16 cellular contexts compared by ENCODE assay signal in the genomic region with DNA sequence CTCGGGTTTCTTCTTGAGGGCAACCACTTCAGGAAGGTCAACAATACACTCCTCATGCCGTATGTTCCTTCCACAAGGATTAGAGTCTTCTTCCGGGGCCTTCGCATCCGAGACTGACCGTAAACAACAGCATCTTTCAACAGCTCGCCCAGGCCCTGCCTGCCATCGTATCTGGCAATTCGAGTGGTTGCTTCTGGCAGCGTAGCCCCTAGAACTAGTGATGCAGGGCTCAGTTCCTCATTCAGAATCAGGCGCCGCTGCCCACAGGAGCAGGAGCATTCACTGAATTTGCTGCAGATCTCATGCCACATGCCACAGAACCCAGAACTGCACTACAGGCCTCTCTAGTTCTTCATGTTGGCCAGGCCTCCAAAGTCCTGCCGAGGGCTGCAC. TPM values are rescaled to one million over a fixed set of nuclear protein-coding genes. Genes with fewer than 3 reads are reported as not detected.
DNase-seq lines count a peak whose midpoint lies in the region; ATAC-seq and TF ChIP-seq lines count a peak whose summit lies in the region.
"Had no signal": no experiment of that assay in that cellular context is flagged by ENCODE, and none has a peak within 500 bp of the region (broad histone marks: within the 10 kb centered on the region; RNA-seq: fewer than 3 reads in every experiment).

No MANE protein-coding gene starts in this region.

- no peak for TF ChIP-seq CTCF in coronary artery (IDR thresholded peaks at IDR 0.05)
- no peak for TF ChIP-seq CTCF in sigmoid colon (IDR thresholded peaks at IDR 0.05)
- no peak for TF ChIP-seq CTCF in GM10266 (IDR thresholded peaks at IDR 0.05; ENCODE audit: control insufficient read depth, insufficient read depth, low read depth, missing control alignments)

- peak; percentile 26 for DNase-seq in RPMI8226
- peak; percentile 49 for DNase-seq in coronary artery (ENCODE audit: low spot score)
- peak; percentile 39 for DNase-seq in sigmoid colon
- no peak for DNase-seq in CD1c-positive myeloid dendritic cell (ENCODE audit: extremely low spot score)
- no peak for DNase-seq in pons (ENCODE audit: low spot score)
- no peak for DNase-seq in GM10266 (ENCODE audit: extremely low spot score)
- DNase-seq: AML-193; CD4-positive, alpha-beta memory T cell; GDM1; HFFc6; KG1 had no signal

- TF ChIP-seq EP300 in sigmoid colon (IDR thresholded peaks at IDR 0.05), result no peak

- no peak for TF ChIP-seq POLR2A in sigmoid colon (IDR thresholded peaks at IDR 0.05)

- WGBS in sigmoid colon, 2 donors, result 88 to 89% methylated on average over 13 of the region's 13 CpGs

- no peaks in the 10 kb centered on the region for H3K9me3 ChIP-seq in sigmoid colon
- H3K9me3 ChIP-seq: A549 had no signal

- H3K4me3 ChIP-seq in coronary artery (no peak overlapping the region), sigmoid colon (no peak overlapping the region)
- H3K4me3 ChIP-seq: A549, GM12878, GM23338 had no signal

- no peak for ATAC-seq in GM18519 (IDR thresholded peaks at IDR 0.05; ENCODE audit: low FRiP score, unreplicated experiment)

- no peaks in the 10 kb centered on the region for H3K36me3 ChIP-seq in sigmoid colon

- intact Hi-C loops in sigmoid colon (cut with DNase I), result no loop called here

- H3K4me1 ChIP-seq in sigmoid colon, result peaks cover 0 to 4% (median 0%) of the 10 kb centered on the region in 4 donors
- H3K4me1 ChIP-seq: A549 had no signal

- H3K27ac ChIP-seq in coronary artery (no peak overlapping the region), sigmoid colon (no peak overlapping the region)
- H3K27ac ChIP-seq: A549, C4-2B had no signal

- H3K27me3 ChIP-seq in sigmoid colon, result peaks cover 0 to 4% (median 0%) of the 10 kb centered on the region in 3 donors

RNA-seq across cellular contexts. Expression of a gene that starts 59.0 kb away (rescaled TPM):
- 100 to 1,000 TPM in 2 of 4 donors, 10 to 100 TPM in 2; 83.6 to 104 (median 95.1) TPM for total RNA-seq in sigmoid colon
- 10 to 100 TPM; 43.2 to 64.5 (median 44.4) TPM for polyA plus RNA-seq in sigmoid colon

Comparison
In these comparisons a context has a peak if more than half of its experiments do, and no peak if none do; other contexts are left out.
1. DNase-seq: peak in RPMI8226 (single experiment), coronary artery (single experiment) and sigmoid colon (single experiment); none in CD1c-positive myeloid dendritic cell (single experiment), pons (single experiment) and GM10266 (single experiment).